14 cellular contexts compared by ENCODE assay signal in genomic region chr2:36329746-36330145, GRCh38. TPM values are rescaled to one million over a fixed set of nuclear protein-coding genes. Genes with fewer than 3 reads are reported as not detected.
DNase-seq lines count a peak whose midpoint lies in the region; ATAC-seq, FAIRE-seq and TF ChIP-seq lines count a peak whose summit lies in the region.
"Had no signal": no experiment of that assay in that cellular context is flagged by ENCODE, and none has a peak within 500 bp of the region (broad histone marks: within the 10 kb centered on the region; RNA-seq: fewer than 3 reads in every experiment).

No MANE protein-coding gene starts in this region.

- intact Hi-C loops in stomach (cut with DNase I; ENCODE audit: low total_unique reads) = no loop called here

- H3K27ac ChIP-seq in brain microvascular endothelial cell (peak overlapping the region; percentile 41), stomach (no peak overlapping the region)
- H3K27ac ChIP-seq: colonic mucosa, uterus had no signal

- H3K36me3 Mint-ChIP-seq in type B pancreatic cell = no peaks in the 10 kb centered on the region
- H3K36me3 Mint-ChIP-seq: T-cell had no signal

- H3K27me3 ChIP-seq in brain microvascular endothelial cell (replicated peaks) (no peaks in the 10 kb centered on the region), stomach (no peaks in the 10 kb centered on the region)
- H3K27me3 ChIP-seq: colonic mucosa, uterus had no signal

- no peak for TF ChIP-seq POLR2A in stomach (IDR thresholded peaks at IDR 0.05)

- H3K9me3 ChIP-seq in stomach = no peaks in the 10 kb centered on the region
- H3K9me3 ChIP-seq: colonic mucosa, uterus had no signal

- no peak for ATAC-seq in HG02763 (IDR thresholded peaks at IDR 0.05; ENCODE audit: unreplicated experiment)
- ATAC-seq: T-cell had no signal

- H3K27ac Mint-ChIP-seq in type B pancreatic cell = no peak overlapping the region
- H3K27ac Mint-ChIP-seq: activated CD4-positive, alpha-beta T cell treated with anti-CD3 and anti-CD28 coated beads, Interleukin-2, amount 10 ng/mL, durations not matched to agents 7 days and 5 days; T-cell had no signal

- TF ChIP-seq CTCF in brain microvascular endothelial cell (IDR thresholded peaks at IDR 0.05; ENCODE audit: low read depth, low read length, missing control alignments) = no peak
- no peak for TF ChIP-seq CTCF in type B pancreatic cell (conservative IDR thresholded peaks at IDR 0.05)
- TF ChIP-seq CTCF in stomach (IDR thresholded peaks at IDR 0.05) = no peak

- in situ Hi-C loops in ACHN (cut with HindIII; ENCODE audit: low pct_ligation_motif_present, low pct_unique_long_range_greater_than_20kb, low sequenced_read_pairs) = no loop called here
- in situ Hi-C loops in brain microvascular endothelial cell (cut with HindIII; ENCODE audit: low pct_ligation_motif_present, low sequenced_read_pairs) = no loop called here
- in situ Hi-C loops in KBM-7 (cut with MboI; ENCODE audit: low pct_unique_long_range_greater_than_20kb, low sequenced_read_pairs) = no loop called here

- DNase-seq in ACHN (peak; percentile 92), HTR-8/SVneo (ENCODE audit: insufficient read length, low spot score) (peak; percentile 49), brain microvascular endothelial cell (peak; percentile 81), kidney glomerular epithelial cell (lab: John Stamatoyannopoulos, UW) (peak; percentile 93), type B pancreatic cell (ENCODE audit: extremely low spot score, unreplicated experiment) (no peak), KBM-7 (no peak), stomach (no peak)
- DNase-seq: activated CD4-positive, alpha-beta T cell treated with anti-CD3 and anti-CD28 coated beads, Interleukin-2, amount 10 ng/mL, durations not matched to agents 7 days and 5 days; colonic mucosa; DND-41; T-cell; uterus had no signal

- H3K4me1 Mint-ChIP-seq in type B pancreatic cell (ENCODE audit: unreplicated experiment) = no peaks in the 10 kb centered on the region

- H3K27me3 Mint-ChIP-seq in type B pancreatic cell = no peaks in the 10 kb centered on the region
- H3K27me3 Mint-ChIP-seq: T-cell had no signal

- no peaks in the 10 kb centered on the region for H3K9me3 Mint-ChIP-seq in type B pancreatic cell
- H3K9me3 Mint-ChIP-seq: activated CD4-positive, alpha-beta T cell treated with anti-CD3 and anti-CD28 coated beads, Interleukin-2, amount 10 ng/mL, durations not matched to agents 7 days and 5 days; T-cell had no signal

- H3K36me3 ChIP-seq in brain microvascular endothelial cell (replicated peaks) (no peaks in the 10 kb centered on the region), stomach (no peaks in the 10 kb centered on the region)
- H3K36me3 ChIP-seq: colonic mucosa, uterus had no signal

- no peak overlapping the region for H3K4me3 ChIP-seq in brain microvascular endothelial cell (ENCODE audit: low read depth, low read length)
- no peak overlapping the region for H3K4me3 ChIP-seq in stomach
- H3K4me3 ChIP-seq: colonic mucosa, uterus had no signal

- no peak overlapping the region for H3K4me3 Mint-ChIP-seq in type B pancreatic cell
- H3K4me3 Mint-ChIP-seq: activated CD4-positive, alpha-beta T cell treated with anti-CD3 and anti-CD28 coated beads, Interleukin-2, amount 10 ng/mL, durations not matched to agents 7 days and 5 days; T-cell had no signal

- peaks cover 0 to 4% (median 2%) of the 10 kb centered on the region in 4 donors for H3K4me1 ChIP-seq in stomach
- H3K4me1 ChIP-seq: colonic mucosa, uterus had no signal

- FAIRE-seq in HTR-8/SVneo (lab: Jason Lieb, UNC) = peak; percentile 81
- FAIRE-seq: GM18507 had no signal

- WGBS in stomach, 5 donors = 63 to 71% (median 66%) methylated on average over 4 of the region's 4 CpGs

- TF ChIP-seq EP300 in stomach (IDR thresholded peaks at IDR 0.05) = no peak

RNA-seq across cellular contexts. Expression of gene CRIM1, which starts 25.8 kb away (rescaled TPM):
- total RNA-seq in type B pancreatic cell (ENCODE audit: low replicate concordance) (24.4 and 30.3 TPM in 2 replicates), stomach (100 to 1,000 TPM in 3 of 5 donors, 10 to 100 TPM in 2; 46.5 to 158 (median 104) TPM)
- 1 to 10 TPM; 3.1 to 7.0 (median 6.7) TPM for polyA plus RNA-seq in stomach

Comparison
In these comparisons a context has a peak if more than half of its experiments do, and no peak if none do; other contexts are left out.
1. DNase-seq: peak in ACHN (single experiment), HTR-8/SVneo (single experiment), brain microvascular endothelial cell (single experiment) and kidney glomerular epithelial cell (single experiment); none in type B pancreatic cell (single experiment), KBM-7 (single experiment) and stomach (single experiment).